8 cellular contexts compared by ENCODE assay signal in genomic region chr10:48444861-48445841, GRCh38.
A peak's percentile ranks its signal among the peaks of the same experiment; 100 is the strongest.
DNase-seq lines count a peak whose midpoint lies in the region; ATAC-seq and TF ChIP-seq lines count a peak whose summit lies in the region.
"Had no signal": no experiment of that assay in that cellular context is flagged by ENCODE, and none has a peak within 500 bp of the region (broad histone marks: within the 10 kb centered on the region; RNA-seq: fewer than 3 reads in every experiment).

No MANE protein-coding gene starts in this region.

- no peaks in the 10 kb centered on the region for H3K79me2 ChIP-seq in neural cell (replicated peaks; ENCODE audit: insufficient read depth, low read length)

- H3K4me1 ChIP-seq in uterus = no peaks in the 10 kb centered on the region

- intact Hi-C loops in uterus (cut with DNase I; ENCODE audit: low total_unique reads) = no loop called here

- no peak overlapping the region for H3K4me3 ChIP-seq in MG63
- H3K4me3 ChIP-seq in astrocyte of the cerebellum (ENCODE audit: low read depth, low read length) = no peak overlapping the region
- no peak overlapping the region for H3K4me3 ChIP-seq in neural cell (ENCODE audit: low read length)
- H3K4me3 ChIP-seq in uterus = no peak overlapping the region
- H3K4me3 ChIP-seq: skin epidermis had no signal

- no peak overlapping the region for H3K9ac ChIP-seq in neural cell (ENCODE audit: low read length)

- no peak for TF ChIP-seq EP300 in neural cell (conservative IDR thresholded peaks at IDR 0.05; ENCODE audit: poor library complexity, severe bottlenecking)

- DNase-seq in EL (peak; percentile 13), MG63 (peak; percentile 38), astrocyte of the cerebellum (ENCODE audit: low read depth) (no peak), SW 1271 (lab: John Stamatoyannopoulos, UW) (no peak), uterus (no peak)

- TF ChIP-seq POLR2A in uterus (IDR thresholded peaks at IDR 0.05) = no peak

- no peaks in the 10 kb centered on the region for H3K27me3 ChIP-seq in MG63
- no peaks in the 10 kb centered on the region for H3K27me3 ChIP-seq in neural cell (ENCODE audit: insufficient read depth, low read depth, low read length)
- no peaks in the 10 kb centered on the region for H3K27me3 ChIP-seq in uterus

- TF ChIP-seq RAD21 in neural cell (conservative IDR thresholded peaks at IDR 0.05) = no peak

- H3F3A ChIP-seq in neural cell (ENCODE audit: insufficient read depth, low read length, poor library complexity, severe bottlenecking) = no peaks in the 10 kb centered on the region

- no peaks in the 10 kb centered on the region for H4K20me1 ChIP-seq in neural cell (ENCODE audit: insufficient read depth)

- no peak overlapping the region for H2AFZ ChIP-seq in neural cell (ENCODE audit: low read depth, low read length)

- H3K9me3 ChIP-seq in MG63 (no peaks in the 10 kb centered on the region), neural cell (ENCODE audit: low read length) (no peaks in the 10 kb centered on the region), uterus (no peaks in the 10 kb centered on the region)

- no peaks in the 10 kb centered on the region for H3K9me2 ChIP-seq in neural cell (ENCODE audit: insufficient read depth, low read length)

- no peak for ATAC-seq in HG02938 (IDR thresholded peaks at IDR 0.05; ENCODE audit: unreplicated experiment)

- H3K36me3 ChIP-seq in MG63 (no peaks in the 10 kb centered on the region; the same call in 1 of the 2 replicates), neural cell (ENCODE audit: insufficient read depth, low read length) (no peaks in the 10 kb centered on the region), uterus (no peaks in the 10 kb centered on the region)

- H3K4me2 ChIP-seq in neural cell (ENCODE audit: low read length) = no peak overlapping the region

- in situ Hi-C loops in astrocyte of the cerebellum (cut with HindIII; ENCODE audit: low sequenced_read_pairs) = loop anchor here (5.0 to 10.0 kb wide), 2 partner anchors 58 to 90 kb away; no protein-coding TSS in a partner anchor

- H3K27ac ChIP-seq in neural cell (ENCODE audit: low read length) = no peak overlapping the region
- H3K27ac ChIP-seq in uterus = no peak overlapping the region
- H3K27ac ChIP-seq: skin epidermis had no signal

- TF ChIP-seq CTCF in astrocyte of the cerebellum (IDR thresholded peaks at IDR 0.05; ENCODE audit: low read depth, low read length, missing control alignments) (peak; percentile 14), neural cell (IDR thresholded peaks at IDR 0.05; ENCODE audit: poor library complexity, severe bottlenecking) (no peak), uterus (IDR thresholded peaks at IDR 0.05) (no peak)

TF ChIP-seq in neural cell, 6 proteins besides CTCF, POLR2A, EP300 and RAD21:
- TF ChIP-seq EZH2 (IDR thresholded peaks at IDR 0.05; ENCODE audit: borderline replicate concordance, insufficient read depth, low read length, poor library complexity, severe bottlenecking) (no peak), POLR2AphosphoS5 (IDR thresholded peaks at IDR 0.05) (peak; percentile 2), REST (IDR thresholded peaks at IDR 0.05; ENCODE audit: borderline replicate concordance) (no peak)

Comparison
In these comparisons a context has a peak if more than half of its experiments do, and no peak if none do; other contexts are left out.
1. DNase-seq: peak in EL (single experiment) and MG63 (single experiment); none in astrocyte of the cerebellum (single experiment), SW 1271 (0 of 2) and uterus (0 of 2).